In the genomic region with DNA sequence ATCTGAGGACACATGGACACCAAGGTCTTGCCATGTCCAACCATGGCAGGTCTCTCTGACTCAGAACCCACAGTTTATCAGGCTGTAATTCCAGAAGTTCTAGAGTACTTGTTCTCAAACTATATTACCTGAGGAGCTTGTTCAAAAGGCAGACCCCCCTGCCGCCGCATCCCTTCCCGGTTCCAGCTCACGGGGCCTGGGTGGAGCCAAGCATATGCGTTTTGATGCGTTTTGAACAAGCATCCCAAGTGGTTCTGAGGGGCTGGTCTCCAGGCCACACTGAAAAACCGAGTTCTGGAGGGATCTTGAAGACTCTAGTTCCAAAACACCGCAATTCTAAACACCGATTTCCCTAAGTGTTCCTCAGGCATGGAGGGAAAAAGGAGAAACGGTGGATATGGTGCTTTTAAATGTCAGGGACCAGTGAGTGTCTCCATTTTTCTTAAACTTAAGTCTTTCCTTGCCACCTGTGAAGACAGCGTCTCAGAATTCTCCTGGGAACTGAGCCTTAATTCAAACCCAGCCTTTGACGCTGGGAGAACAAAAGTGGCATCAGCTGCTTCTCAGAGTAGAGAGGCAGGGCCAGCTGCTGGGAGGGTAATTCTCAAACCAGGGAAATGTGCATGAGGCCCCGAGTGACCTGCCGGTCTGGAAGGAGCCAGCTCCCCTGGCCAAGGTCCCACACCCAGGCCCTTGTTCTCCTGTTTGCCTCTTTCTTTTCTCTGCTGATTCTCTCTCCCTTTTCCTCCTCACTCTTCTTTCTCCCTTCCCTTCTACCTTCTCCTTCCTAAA, we compare ENCODE assay signal across 15 cellular contexts.
A peak's percentile ranks its signal among the peaks of the same experiment; 100 is the strongest.
DNase-seq lines count a peak whose midpoint lies in the region; FAIRE-seq and TF ChIP-seq lines count a peak whose summit lies in the region.
"Had no signal": no experiment of that assay in that cellular context is flagged by ENCODE, and none has a peak within 500 bp of the region (broad histone marks: within the 10 kb centered on the region; RNA-seq: fewer than 3 reads in every experiment).

No MANE protein-coding gene starts in this region.

- FAIRE-seq in endothelial cell of umbilical vein (lab: Jason Lieb, UNC): no peak
- FAIRE-seq: small intestine had no signal

- CTCF ChIA-PET in endothelial cell of umbilical vein (lab: Charles Lee): interaction anchor here (0.9 to 5.2 kb wide), 6 partner anchors 8 to 290 kb away, joined by 3 to 85 read pairs (median 4); no protein-coding TSS in a partner anchor

- POLR2A ChIA-PET in endothelial cell of umbilical vein (lab: Charles Lee): interaction anchor here (1.0 to 1.5 kb wide), 3 partner anchors 9 to 83 kb away, joined by 3 to 10 read pairs (median 5); no protein-coding TSS in a partner anchor

- peak overlapping the region; percentile 53 for H3K27ac Mint-ChIP-seq in neural crest cell (ENCODE audit: unreplicated experiment)

- TF ChIP-seq POLR2A in endothelial cell of umbilical vein (IDR thresholded peaks at IDR 0.05; ENCODE audit: low read depth, low read length) (peak; percentile 45), vagina (IDR thresholded peaks at IDR 0.05) (no peak)

- no peak overlapping the region for H3K4me3 Mint-ChIP-seq in neural crest cell

- DNase-seq in left ventricle myocardium inferior: no peak
- no peak for DNase-seq in cardiac septum (ENCODE audit: low spot score)
- peak; percentile 92 for DNase-seq in endothelial cell of umbilical vein (ENCODE audit: low read depth, low spot score)
- DNase-seq in neural crest cell (ENCODE audit: low read depth, low spot score): no peak
- no peak for DNase-seq in vagina (ENCODE audit: extremely low spot score in 2 of 2)
- DNase-seq in HUDEP-2 (lab: John Stamatoyannopoulos, UW; ENCODE audit: unreplicated experiment in 76 of 76): no peak
- no peak for DNase-seq in brain microvascular endothelial cell
- DNase-seq in BE2C: no peak
- DNase-seq: activated CD4-positive, alpha-beta T cell treated with anti-CD3 and anti-CD28 coated beads for 48 hours; adrenal gland; kidney glomerular epithelial cell; NCI-H2081 treated with DMSO at 0.1 percent for 48 hours; SHP77; small intestine had no signal

- no peaks in the 10 kb centered on the region for H3K27me3 ChIP-seq in left ventricle myocardium inferior (ENCODE audit: low read depth)
- no peaks in the 10 kb centered on the region for H3K27me3 ChIP-seq in endothelial cell of umbilical vein (ENCODE audit: control insufficient read depth in 2 of 2, insufficient read depth in 2 of 2, low read length in 2 of 2)
- no peaks in the 10 kb centered on the region for H3K27me3 ChIP-seq in vagina
- H3K27me3 ChIP-seq in brain microvascular endothelial cell (replicated peaks): no peaks in the 10 kb centered on the region
- no peaks in the 10 kb centered on the region for H3K27me3 ChIP-seq in BE2C
- H3K27me3 ChIP-seq: adrenal gland had no signal

- H3K4me2 ChIP-seq in endothelial cell of umbilical vein (ENCODE audit: insufficient read depth, low read length): peak overlapping the region; percentile 35

- H3K4me1 ChIP-seq in left ventricle myocardium inferior: peaks cover 45% of the 10 kb centered on the region
- H3K4me1 ChIP-seq in endothelial cell of umbilical vein (ENCODE audit: control insufficient read depth, extremely low read depth, insufficient read depth, low read length): peaks cover 64% of the 10 kb centered on the region
- peaks cover 46% of the 10 kb centered on the region for H3K4me1 ChIP-seq in vagina
- H3K4me1 ChIP-seq in BE2C: no peaks in the 10 kb centered on the region

- H3K36me3 ChIP-seq in left ventricle myocardium inferior: peaks cover 33% of the 10 kb centered on the region
- peaks cover 4 to 12% of the 10 kb centered on the region in 2 experiments for H3K36me3 ChIP-seq in endothelial cell of umbilical vein (ENCODE audit: control insufficient read depth in 2 of 2, extremely low read depth in 1 of 2, insufficient read depth in 2 of 2, low read length in 2 of 2)
- H3K36me3 ChIP-seq in vagina: peaks cover 0 to 45% of the 10 kb centered on the region in 2 donors
- H3K36me3 ChIP-seq in brain microvascular endothelial cell (replicated peaks): peaks cover 24% of the 10 kb centered on the region
- H3K36me3 ChIP-seq in BE2C: peaks cover 2% of the 10 kb centered on the region; the same call in 1 of the 2 replicates

- no peaks in the 10 kb centered on the region for H4K20me1 ChIP-seq in endothelial cell of umbilical vein (replicated peaks; ENCODE audit: control insufficient read depth, extremely low read depth, insufficient read depth, low read length)

- no peaks in the 10 kb centered on the region for H3K9me3 Mint-ChIP-seq in neural crest cell

- no peaks in the 10 kb centered on the region for H3K27me3 Mint-ChIP-seq in neural crest cell (ENCODE audit: low read depth)

- in situ Hi-C loops in brain microvascular endothelial cell (cut with HindIII; ENCODE audit: low pct_ligation_motif_present, low sequenced_read_pairs): no loop called here

- TF ChIP-seq CTCF in left ventricle myocardium inferior (IDR thresholded peaks at IDR 0.05; ENCODE audit: borderline replicate concordance) (no peak), endothelial cell of umbilical vein (IDR thresholded peaks at IDR 0.05; ENCODE audit: extremely low read depth in 1 of 2, insufficient read depth in 1 of 2, low read depth in 1 of 2, low read length in 2 of 2) (no peak), neural crest cell (conservative IDR thresholded peaks at IDR 0.05) (no peak), vagina (IDR thresholded peaks at IDR 0.05) (no peak), brain microvascular endothelial cell (IDR thresholded peaks at IDR 0.05; ENCODE audit: low read depth, low read length, missing control alignments) (no peak), BE2C (IDR thresholded peaks at IDR 0.05; ENCODE audit: low read depth, low read length) (no peak)

- H3K9me3 ChIP-seq in left ventricle myocardium inferior (replicated peaks) (no peaks in the 10 kb centered on the region), endothelial cell of umbilical vein (replicated peaks; ENCODE audit: control insufficient read depth, insufficient read depth, low read length) (no peaks in the 10 kb centered on the region), vagina (no peaks in the 10 kb centered on the region), BE2C (no peaks in the 10 kb centered on the region)
- H3K9me3 ChIP-seq: adrenal gland had no signal

- H3K9ac ChIP-seq in endothelial cell of umbilical vein (replicated peaks; ENCODE audit: extremely low read depth, insufficient read depth, low read length): peak overlapping the region; percentile 86

- peaks cover 15% of the 10 kb centered on the region for H3K36me3 Mint-ChIP-seq in neural crest cell (ENCODE audit: low read depth)

- peaks cover 52% of the 10 kb centered on the region for H3K4me1 Mint-ChIP-seq in neural crest cell

- dilution Hi-C loops in endothelial cell of umbilical vein (cut with MboI; ENCODE audit: extremely low pct_ligation_motif_present, low sequenced_read_pairs): no loop called here

- BruUV-seq in endothelial cell of umbilical vein (replicated peaks; lab: Mats Ljungman, UMichigan): TSS peak; percentile 69

- intact Hi-C loops in left ventricle myocardium inferior (cut with micrococcal nuclease): no loop called here
- intact Hi-C loops in cardiac septum (cut with DNase I): loop anchor here (5.0 to 10.0 kb wide), 2 partner anchors 72 to 290 kb away; no protein-coding TSS in a partner anchor
- intact Hi-C loops in endothelial cell of umbilical vein (cut with micrococcal nuclease): loop anchor here (1.0 to 5.0 kb wide), 4 partner anchors 8 to 757 kb away; no protein-coding TSS in a partner anchor
- intact Hi-C loops in vagina (cut with DNase I): no loop called here

- no peaks in the 10 kb centered on the region for H3K79me2 ChIP-seq in endothelial cell of umbilical vein (ENCODE audit: control insufficient read depth, insufficient read depth, low read length)

- peak overlapping the region; percentile 30 for H3K27ac ChIP-seq in left ventricle myocardium inferior (replicated peaks)
- H3K27ac ChIP-seq in endothelial cell of umbilical vein (ENCODE audit: insufficient read depth, low read depth, low read length): peak overlapping the region; percentile 98
- peak overlapping the region; percentile 74 for H3K27ac ChIP-seq in vagina
- no peak overlapping the region for H3K27ac ChIP-seq in brain microvascular endothelial cell
- H3K27ac ChIP-seq: C4-2B had no signal

- H3K4me3 ChIP-seq in left ventricle myocardium inferior: no peak overlapping the region
- peak overlapping the region in 2 of 3 experiments; percentile 13 to 18 for H3K4me3 ChIP-seq in endothelial cell of umbilical vein (replicated peaks in 1 of 3; ENCODE audit: insufficient read depth in 1 of 3, low read depth in 1 of 3, low read length in 3 of 3)
- H3K4me3 ChIP-seq in vagina: no peak overlapping the region
- H3K4me3 ChIP-seq in brain microvascular endothelial cell (ENCODE audit: low read depth, low read length): no peak overlapping the region
- H3K4me3 ChIP-seq in BE2C (ENCODE audit: low read depth, low read length): no peak overlapping the region
- H3K4me3 ChIP-seq: adrenal gland had no signal

- H2AFZ ChIP-seq in endothelial cell of umbilical vein (ENCODE audit: low read depth, low read length): no peak overlapping the region

- H3K9me1 ChIP-seq in endothelial cell of umbilical vein (replicated peaks; ENCODE audit: control insufficient read depth, extremely low read depth, insufficient read depth, low read length): no peaks in the 10 kb centered on the region

TF ChIP-seq in endothelial cell of umbilical vein, 7 proteins besides CTCF, POLR2A, EP300 and RAD21:
- no peak for TF ChIP-seq GATA2 (IDR thresholded peaks at IDR 0.05; ENCODE audit: insufficient read depth, insufficient read length, low read depth, low read length)
- no peak for TF ChIP-seq MYC (IDR thresholded peaks at IDR 0.05; ENCODE audit: low read depth, low read length)
- TF ChIP-seq EZH2 (IDR thresholded peaks at IDR 0.05; ENCODE audit: borderline replicate concordance, low read depth, low read length, severe bottlenecking): no peak
- no peak for TF ChIP-seq JUN (IDR thresholded peaks at IDR 0.05; ENCODE audit: borderline replicate concordance, insufficient read depth, insufficient read length, low read depth)
- TF ChIP-seq, protein P1, sequence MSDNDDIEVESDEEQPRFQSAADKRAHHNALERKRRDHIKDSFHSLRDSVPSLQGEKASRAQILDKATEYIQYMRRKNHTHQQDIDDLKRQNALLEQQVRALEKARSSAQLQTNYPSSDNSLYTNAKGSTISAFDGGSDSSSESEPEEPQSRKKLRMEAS (IDR thresholded peaks at IDR 0.05; ENCODE audit: insufficient read depth, insufficient read length): no peak
- TF ChIP-seq POLR2AphosphoS5 (IDR thresholded peaks at IDR 0.05; ENCODE audit: insufficient read depth, low read depth, low read length): no peak
- no peak for TF ChIP-seq FOS (IDR thresholded peaks at IDR 0.05; ENCODE audit: borderline replicate concordance, insufficient read depth, low read length)

Comparison
In these comparisons a context has a peak if more than half of its experiments do, and no peak if none do; other contexts are left out.
1. intact Hi-C loops: an anchor here in cardiac septum (5.0 to 10.0 kb wide) and endothelial cell of umbilical vein (1.0 to 5.0 kb wide); none called in left ventricle myocardium inferior and vagina.
2. H3K4me3 ChIP-seq: peak in endothelial cell of umbilical vein (2 of 3); none in left ventricle myocardium inferior (single experiment), vagina (0 of 2), brain microvascular endothelial cell (single experiment) and BE2C (single experiment).